18 cellular contexts compared by ENCODE assay signal in genomic region chr10:131354380-131354779, GRCh38. TPM values are rescaled to one million over a fixed set of nuclear protein-coding genes. Genes with fewer than 3 reads are reported as not detected.
DNase-seq lines count a peak whose midpoint lies in the region; ATAC-seq and TF ChIP-seq lines count a peak whose summit lies in the region.
"Had no signal": no experiment of that assay in that cellular context is flagged by ENCODE, and none has a peak within 500 bp of the region (broad histone marks: within the 10 kb centered on the region; RNA-seq: fewer than 3 reads in every experiment).

No MANE protein-coding gene starts in this region.

- TF ChIP-seq EP300 in SK-N-SH (IDR thresholded peaks at IDR 0.05; ENCODE audit: borderline replicate concordance in 1 of 2, low read depth in 1 of 2, low read length in 1 of 2): no peak

- no peak overlapping the region for H3K4me3 Mint-ChIP-seq in endodermal cell
- H3K4me3 Mint-ChIP-seq: mesothelial cell of epicardium had no signal

- H3K9me2 ChIP-seq in SK-N-SH: no peaks in the 10 kb centered on the region

- H3K27ac ChIP-seq in SK-N-SH (ENCODE audit: low read depth in 2 of 2, low read length in 1 of 2): no peak overlapping the region
- no peak overlapping the region for H3K27ac ChIP-seq in endodermal cell (ENCODE audit: low read depth, low read length)
- H3K27ac ChIP-seq: tibial artery, VCaP had no signal

- ATAC-seq in SK-N-SH treated with all-trans-retinoic acid at 6 μM for 48 hours (no peak), GM18861 (IDR thresholded peaks at IDR 0.05; ENCODE audit: unreplicated experiment) (no peak), HG03520 (IDR thresholded peaks at IDR 0.05; ENCODE audit: unreplicated experiment) (no peak)

- no peak overlapping the region for H3K27ac Mint-ChIP-seq in endodermal cell
- H3K27ac Mint-ChIP-seq: mesothelial cell of epicardium had no signal

- H3K4me3 ChIP-seq in SK-N-SH (ENCODE audit: low read depth in 2 of 2, low read length in 1 of 2) (no peak overlapping the region), endodermal cell (ENCODE audit: low read length) (no peak overlapping the region)
- H3K4me3 ChIP-seq: tibial artery had no signal

- 63% methylated on average over 9 of the region's 9 CpGs for WGBS in SK-N-SH (ENCODE audit: low lambda C conversion rate)
- 48 to 59% methylated on average over 8 to 9 of the region's 9 CpGs for WGBS in endodermal cell (ENCODE audit: insufficient coverage in 1 of 2, insufficient read length in 1 of 2), 2 experiments

- H3K4me1 Mint-ChIP-seq in endodermal cell: no peaks in the 10 kb centered on the region
- H3K4me1 Mint-ChIP-seq: mesothelial cell of epicardium had no signal

- no peak overlapping the region for H2AFZ ChIP-seq in SK-N-SH (ENCODE audit: low read depth)

- H3K27me3 ChIP-seq in SK-N-SH (ENCODE audit: insufficient read depth) (no peaks in the 10 kb centered on the region), endodermal cell (ENCODE audit: control insufficient read depth, insufficient read depth, low read length, poor library complexity, severe bottlenecking) (no peaks in the 10 kb centered on the region)

- H3K9me3 Mint-ChIP-seq in endodermal cell: no peaks in the 10 kb centered on the region
- H3K9me3 Mint-ChIP-seq: mesothelial cell of epicardium had no signal

- no peaks in the 10 kb centered on the region for H4K20me1 ChIP-seq in SK-N-SH (ENCODE audit: insufficient read depth)

- no peaks in the 10 kb centered on the region for H3K79me2 ChIP-seq in SK-N-SH (ENCODE audit: insufficient read depth)

- H3K4me1 ChIP-seq in SK-N-SH (ENCODE audit: control insufficient read depth in 1 of 2, insufficient read depth in 2 of 2, low read depth in 1 of 2, low read length in 1 of 2) (no peaks in the 10 kb centered on the region), endodermal cell (ENCODE audit: control insufficient read depth, insufficient read depth, low read length) (no peaks in the 10 kb centered on the region)
- H3K4me1 ChIP-seq: tibial artery had no signal

- H3F3A ChIP-seq in SK-N-SH (replicated peaks; ENCODE audit: insufficient read depth): no peaks in the 10 kb centered on the region

- POLR2A ChIA-PET in SK-N-SH (lab: Yijun Ruan, JAX): no interaction called here

- no peak overlapping the region for H3K4me2 ChIP-seq in SK-N-SH

- TF ChIP-seq RAD21 in SK-N-SH (IDR thresholded peaks at IDR 0.05; ENCODE audit: low read length): no peak

- no peaks in the 10 kb centered on the region for H3K36me3 Mint-ChIP-seq in endodermal cell (ENCODE audit: low read depth)
- H3K36me3 Mint-ChIP-seq: mesothelial cell of epicardium had no signal

- CTCF ChIA-PET in SK-N-SH (lab: Yijun Ruan, JAX): interaction anchor here (1.4 kb wide), 1 partner anchor 100 kb away, joined by 4 read pairs; no protein-coding TSS in a partner anchor

- H3K9me3 ChIP-seq in SK-N-SH (no peaks in the 10 kb centered on the region), endodermal cell (ENCODE audit: control insufficient read depth, low read length) (no peaks in the 10 kb centered on the region)
- H3K9me3 ChIP-seq: tibial artery had no signal

- H3K36me3 ChIP-seq in SK-N-SH (replicated peaks in 1 of 2; ENCODE audit: control insufficient read depth in 1 of 2, insufficient read depth in 2 of 2, low read length in 1 of 2) (no peaks in the 10 kb centered on the region), endodermal cell (ENCODE audit: control insufficient read depth, insufficient read depth, low read length) (no peaks in the 10 kb centered on the region)
- H3K36me3 ChIP-seq: tibial artery had no signal

- DNase-seq in SK-N-SH (no peak), NAMALWA (ENCODE audit: low spot score) (peak; percentile 4), endodermal cell (peak; percentile 82), retina (peak; percentile 57), NOMO-1 (lab: John Stamatoyannopoulos, UW; ENCODE audit: unreplicated experiment in 2 of 2) (no peak)
- DNase-seq: activated effector memory CD4-positive, alpha-beta T cell treated with Interleukin-2 at 50 U/mL for 16 hours; kidney; NCI-H1105; nucleus accumbens; stimulated activated CD4-positive, alpha-beta T cell treated with anti-CD3 and anti-CD28 coated beads, Interleukin-4, amount 100 ng/mL, for 1 hour; tibial artery had no signal

- no peaks in the 10 kb centered on the region for H3K27me3 Mint-ChIP-seq in endodermal cell (ENCODE audit: insufficient read depth)

- H3K9ac ChIP-seq in SK-N-SH (no peak overlapping the region), endodermal cell (ENCODE audit: extremely low read depth, low read length, poor library complexity, severe bottlenecking) (no peak overlapping the region)

- TF ChIP-seq CTCF in SK-N-SH (IDR thresholded peaks at IDR 0.05) (no peak), endodermal cell (conservative IDR thresholded peaks at IDR 0.05) (no peak)

TF ChIP-seq in SK-N-SH, 30 proteins besides CTCF, POLR2A, EP300 and RAD21:
- no peak for TF ChIP-seq MEF2A (IDR thresholded peaks at IDR 0.05; ENCODE audit: borderline replicate concordance, low read depth)
- TF ChIP-seq GABPA (IDR thresholded peaks at IDR 0.05; ENCODE audit: low read depth): no peak
- peak; percentile 79; the same call in 1 of the 2 replicates for TF ChIP-seq REST (IDR thresholded peaks at IDR 0.05; ENCODE audit: low read depth, low read length)
- no peak for TF ChIP-seq JUND (IDR thresholded peaks at IDR 0.05)
- no peak for TF ChIP-seq YY1 (IDR thresholded peaks at IDR 0.05; ENCODE audit: low read depth)

TF ChIP-seq in SK-N-SH treated with all-trans-retinoic acid at 6 μM for 48 hours, 23 proteins besides CTCF, POLR2A, EP300 and RAD21 (continues in another document):
- TF ChIP-seq ZFP30 (CRISPR knock-in tag; IDR thresholded peaks at IDR 0.05) (no peak), TSHZ2 (CRISPR knock-in tag; IDR thresholded peaks at IDR 0.05) (no peak), ZNF565 (CRISPR knock-in tag; conservative IDR thresholded peaks at IDR 0.05; ENCODE audit: low read depth) (no peak), ZNF70 (CRISPR knock-in tag; IDR thresholded peaks at IDR 0.05) (no peak), TCF4 (CRISPR knock-in tag; IDR thresholded peaks at IDR 0.05; ENCODE audit: borderline replicate concordance) (no peak), BACH2 (CRISPR knock-in tag; IDR thresholded peaks at IDR 0.05; ENCODE audit: borderline replicate concordance) (no peak), ZFP3 (CRISPR knock-in tag; IDR thresholded peaks at IDR 0.05) (no peak), TOX (CRISPR knock-in tag; IDR thresholded peaks at IDR 0.05; ENCODE audit: borderline replicate concordance) (no peak), ESRRG (CRISPR knock-in tag; IDR thresholded peaks at IDR 0.05) (no peak), GLIS3 (CRISPR knock-in tag; IDR thresholded peaks at IDR 0.05) (no peak), ZC3H10 (CRISPR knock-in tag; IDR thresholded peaks at IDR 0.05) (no peak), ARNTL (CRISPR knock-in tag; IDR thresholded peaks at IDR 0.05; ENCODE audit: borderline replicate concordance, low read depth) (no peak), SNAI2 (CRISPR knock-in tag; IDR thresholded peaks at IDR 0.05) (no peak), ISL1 (CRISPR knock-in tag; IDR thresholded peaks at IDR 0.05) (no peak)
- TF ChIP-seq, protein P1, sequence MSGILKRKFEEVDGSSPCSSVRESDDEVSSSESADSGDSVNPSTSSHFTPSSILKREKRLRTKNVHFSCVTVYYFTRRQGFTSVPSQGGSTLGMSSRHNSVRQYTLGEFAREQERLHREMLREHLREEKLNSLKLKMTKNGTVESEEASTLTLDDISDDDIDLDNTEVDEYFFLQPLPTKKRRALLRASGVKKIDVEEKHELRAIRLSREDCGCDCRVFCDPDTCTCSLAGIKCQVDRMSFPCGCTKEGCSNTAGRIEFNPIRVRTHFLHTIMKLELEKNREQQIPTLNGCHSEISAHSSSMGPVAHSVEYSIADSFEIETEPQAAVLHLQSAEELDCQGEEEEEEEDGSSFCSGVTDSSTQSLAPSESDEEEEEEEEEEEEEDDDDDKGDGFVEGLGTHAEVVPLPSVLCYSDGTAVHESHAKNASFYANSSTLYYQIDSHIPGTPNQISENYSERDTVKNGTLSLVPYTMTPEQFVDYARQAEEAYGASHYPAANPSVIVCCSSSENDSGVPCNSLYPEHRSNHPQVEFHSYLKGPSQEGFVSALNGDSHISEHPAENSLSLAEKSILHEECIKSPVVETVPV (CRISPR knock-in tag; IDR thresholded peaks at IDR 0.05): no peak

RNA-seq across cellular contexts. Expression of gene TCERG1L, which starts 42.9 kb away (rescaled TPM):
- not detected in 2 replicates for polyA plus RNA-seq in SK-N-SH (2012; rRNA removed)
- polyA plus RNA-seq in SK-N-SH (2012; cell fraction: cytosol; rRNA removed): 0.01 and 0.03 TPM in 2 replicates
- not detected in 2 replicates for polyA plus RNA-seq in SK-N-SH (2012; cell fraction: nucleus; rRNA removed)
- 1 to 10 TPM; 1.6 to 4.5 TPM for total RNA-seq in endodermal cell
- polyA plus RNA-seq in endodermal cell (2013, experiment 1 of 2): 2.2 TPM
- 1.7 TPM for polyA plus RNA-seq in endodermal cell (2013, experiment 2 of 2)
- total RNA-seq: A172, epithelial cell of proximal tubule, kidney had no signal

Comparison
In these comparisons a context has a peak if more than half of its experiments do, and no peak if none do; other contexts are left out.
1. DNase-seq: peak in NAMALWA (single experiment), endodermal cell (single experiment) and retina (single experiment); none in SK-N-SH (single experiment) and NOMO-1 (0 of 2).